ENCODE assay signal across 20 cellular contexts in genomic region chr6:150466196-150466595, GRCh38.
DNase-seq lines count a peak whose midpoint lies in the region; ATAC-seq, FAIRE-seq and TF ChIP-seq lines count a peak whose summit lies in the region.
"Had no signal": no experiment of that assay in that cellular context is flagged by ENCODE, and none has a peak within 500 bp of the region (broad histone marks: within the 10 kb centered on the region; RNA-seq: fewer than 3 reads in every experiment).

No MANE protein-coding gene starts in this region.

- WGBS in mammary epithelial cell (ENCODE audit: low coverage, missing lambda C conversion rate) = 50% methylated on average over 5 of the region's 5 CpGs
- 85% methylated on average over 5 of the region's 5 CpGs for WGBS in right cardiac atrium

- TF ChIP-seq CTCF in HCT116 (IDR thresholded peaks at IDR 0.05 in 2 of 3, conservative IDR thresholded peaks at IDR 0.05 in 1 of 3; ENCODE audit: borderline replicate concordance in 1 of 3, insufficient read depth in 1 of 3, low read depth in 2 of 3, low read length in 2 of 3) = no peak
- TF ChIP-seq CTCF in mammary epithelial cell (conservative IDR thresholded peaks at IDR 0.05 in 1 of 2, IDR thresholded peaks at IDR 0.05 in 1 of 2; ENCODE audit: extremely low read depth in 1 of 2, insufficient read depth in 1 of 2, low read depth in 1 of 2, low read length in 2 of 2) = no peak
- no peak for TF ChIP-seq CTCF in keratinocyte (optimal IDR thresholded peaks at IDR 0.05 in 1 of 3, IDR thresholded peaks at IDR 0.05 in 1 of 3, conservative IDR thresholded peaks at IDR 0.05 in 1 of 3; ENCODE audit: extremely low read depth in 1 of 3, insufficient read depth in 2 of 3, low read length in 3 of 3)

- no peak for TF ChIP-seq POLR2A in HCT116 (IDR thresholded peaks at IDR 0.05; ENCODE audit: borderline replicate concordance, extremely low read depth, insufficient read depth, insufficient read length)

- in situ Hi-C loops in mammary epithelial cell (cut with MboI; ENCODE audit: low sequenced_read_pairs in 2 of 2) = no loop called here

- RAD21 ChIA-PET in HCT116 (lab: Charles Lee; ENCODE audit: low non-redundant PET in 1 of 2, low total read pairs in 2 of 2, uncharacterized antibody in 2 of 2, unreplicated experiment in 2 of 2) = no interaction called here

- H3K4me3 ChIP-seq in HCT116 (replicated peaks in 1 of 2; ENCODE audit: low read depth in 1 of 2, low read length in 2 of 2) = no peak overlapping the region
- no peak overlapping the region for H3K4me3 ChIP-seq in mammary epithelial cell (replicated peaks in 1 of 3; ENCODE audit: insufficient read depth in 1 of 3, low read depth in 2 of 3, low read length in 3 of 3)
- no peak overlapping the region for H3K4me3 ChIP-seq in keratinocyte (ENCODE audit: control insufficient read depth in 2 of 3, extremely low read depth in 1 of 3, insufficient read depth in 2 of 3, low read depth in 1 of 3, low read length in 3 of 3)
- H3K4me3 ChIP-seq in right cardiac atrium (ENCODE audit: low read length) = no peak overlapping the region
- H3K4me3 ChIP-seq: GM23248, SJSA1 had no signal

- H3K4me1 ChIP-seq in HCT116 (ENCODE audit: control insufficient read depth in 1 of 2, insufficient read depth in 2 of 2, low read length in 2 of 2) (peaks cover 0 to 13% of the 10 kb centered on the region in 2 experiments; a peak in 2 of 4 replicates), mammary epithelial cell (ENCODE audit: insufficient read depth, low read length) (peaks cover 16% of the 10 kb centered on the region), keratinocyte (ENCODE audit: control insufficient read depth, extremely low read depth, insufficient read depth, low read length) (peaks cover 10% of the 10 kb centered on the region), right cardiac atrium (ENCODE audit: control insufficient read depth, insufficient read depth, low read length) (no peaks in the 10 kb centered on the region)
- H3K4me1 ChIP-seq: SJSA1 had no signal

- no peak for TF ChIP-seq RAD21 in HCT116 (IDR thresholded peaks at IDR 0.05; ENCODE audit: low read depth)

- H3K9me1 ChIP-seq in keratinocyte (ENCODE audit: control insufficient read depth, extremely low read depth, insufficient read depth, low read length) = no peaks in the 10 kb centered on the region

- no peaks in the 10 kb centered on the region for H3K9me2 ChIP-seq in HCT116 (ENCODE audit: insufficient read depth)

- no peaks in the 10 kb centered on the region for H3K79me2 ChIP-seq in HCT116 (ENCODE audit: insufficient read depth, low read length)
- no peaks in the 10 kb centered on the region for H3K79me2 ChIP-seq in mammary epithelial cell (ENCODE audit: insufficient read depth, low read length)
- no peaks in the 10 kb centered on the region for H3K79me2 ChIP-seq in keratinocyte (ENCODE audit: control insufficient read depth, insufficient read depth, low read length)

- no peaks in the 10 kb centered on the region for H3K36me3 ChIP-seq in HCT116 (ENCODE audit: control insufficient read depth in 1 of 2, insufficient read depth in 2 of 2, low read length in 2 of 2)
- H3K36me3 ChIP-seq in mammary epithelial cell (ENCODE audit: insufficient read depth, low read length) = no peaks in the 10 kb centered on the region
- H3K36me3 ChIP-seq in keratinocyte (ENCODE audit: control insufficient read depth in 2 of 2, extremely low read depth in 1 of 2, insufficient read depth in 2 of 2, low read length in 2 of 2) = no peaks in the 10 kb centered on the region
- H3K36me3 ChIP-seq: SJSA1 had no signal

- no peak overlapping the region for H3K9ac ChIP-seq in HCT116 (ENCODE audit: low read length)
- no peak overlapping the region for H3K9ac ChIP-seq in mammary epithelial cell (ENCODE audit: insufficient read depth, low read length)
- H3K9ac ChIP-seq in keratinocyte (ENCODE audit: control insufficient read depth, extremely low read depth, insufficient read depth, low read length) = no peak overlapping the region
- H3K9ac ChIP-seq: GM23248 had no signal

- CTCF ChIA-PET in HCT116 (lab: Charles Lee) (no interaction called here), mammary epithelial cell (lab: Charles Lee; ENCODE audit: low non-redundant PET) (no interaction called here)

- intact Hi-C loops in HCT116 (cut with micrococcal nuclease) = no loop called here
- intact Hi-C loops in mammary epithelial cell (cut with micrococcal nuclease) = no loop called here
- intact Hi-C loops in right cardiac atrium (cut with DNase I) = no loop called here

- peak overlapping the region; percentile 28; the same call in 1 of the 2 replicates for H3K4me2 ChIP-seq in HCT116 (ENCODE audit: low read length)
- H3K4me2 ChIP-seq in mammary epithelial cell (ENCODE audit: insufficient read depth, low read depth, low read length) = peak overlapping the region; percentile 16
- peak overlapping the region; percentile 53 for H3K4me2 ChIP-seq in keratinocyte (ENCODE audit: control insufficient read depth, extremely low read depth, insufficient read depth, low read depth, low read length)

- H3K27ac ChIP-seq in HCT116 (ENCODE audit: low read depth, low read length) = no peak overlapping the region
- no peak overlapping the region for H3K27ac ChIP-seq in mammary epithelial cell (ENCODE audit: insufficient read depth, low read depth, low read length)
- no peak overlapping the region for H3K27ac ChIP-seq in keratinocyte (ENCODE audit: control insufficient read depth, insufficient read depth, low read length)
- H3K27ac ChIP-seq in right cardiac atrium (ENCODE audit: low read length) = no peak overlapping the region
- H3K27ac ChIP-seq: GM23248, SJSA1 had no signal

- H2AFZ ChIP-seq in HCT116 (ENCODE audit: low read depth, low read length, poor library complexity, severe bottlenecking) (peak overlapping the region; percentile 71), mammary epithelial cell (ENCODE audit: low read depth, low read length) (no peak overlapping the region), keratinocyte (ENCODE audit: control insufficient read depth, low read length) (no peak overlapping the region)
- H2AFZ ChIP-seq: GM23248 had no signal

- no peak for ATAC-seq in HCT116
- ATAC-seq in GM19397 (IDR thresholded peaks at IDR 0.05; ENCODE audit: unreplicated experiment) = no peak
- no peak for ATAC-seq in right cardiac atrium
- ATAC-seq: T-cell had no signal

- H4K20me1 ChIP-seq in HCT116 (ENCODE audit: insufficient read depth) (no peaks in the 10 kb centered on the region), mammary epithelial cell (ENCODE audit: insufficient read depth, low read length) (no peaks in the 10 kb centered on the region), keratinocyte (ENCODE audit: control insufficient read depth, extremely low read depth, insufficient read depth, low read length) (no peaks in the 10 kb centered on the region)

- DNase-seq in HCT116 (ENCODE audit: low read depth, low spot score) = no peak
- DNase-seq in LoVo (ENCODE audit: low spot score) = peak; percentile 26
- DNase-seq in mammary epithelial cell = peak; percentile 74
- DNase-seq in keratinocyte (ENCODE audit: low read depth, low spot score) = no peak
- no peak for DNase-seq in frontal cortex (ENCODE audit: low spot score in 2 of 2)
- no peak for DNase-seq in right cardiac atrium
- DNase-seq: CD4-positive, CD25-positive, alpha-beta regulatory T cell; DMS153; GM23248; H9; Karpas-422; NCI-H2029 treated with DMSO at 0.1 percent for 48 hours; NCI-H2171; NCI-H345; NCI-H510A treated with DMSO at 0.1 percent for 48 hours; NCI-H774; Right ventricle myocardium superior; T-cell had no signal

- dilution Hi-C loops in mammary epithelial cell (cut with HindIII; ENCODE audit: low sequenced_read_pairs) = no loop called here
- dilution Hi-C loops in keratinocyte (cut with MboI; ENCODE audit: extremely low pct_ligation_motif_present, low sequenced_read_pairs) = no loop called here

- H3K27me3 ChIP-seq in HCT116 (ENCODE audit: insufficient read depth, low read length) (no peaks in the 10 kb centered on the region), mammary epithelial cell (ENCODE audit: insufficient read depth, low read length) (no peaks in the 10 kb centered on the region), keratinocyte (ENCODE audit: control insufficient read depth, extremely low read depth, insufficient read depth, low read length) (no peaks in the 10 kb centered on the region), right cardiac atrium (ENCODE audit: control insufficient read depth, insufficient read depth) (no peaks in the 10 kb centered on the region)
- H3K27me3 ChIP-seq: SJSA1 had no signal

- FAIRE-seq in keratinocyte (lab: Jason Lieb, UNC) (peak; percentile 83), frontal cortex (lab: Jason Lieb, UNC) (no peak)

- POLR2A ChIA-PET in HCT116 (lab: Charles Lee) = no interaction called here

- H3K9me3 ChIP-seq in HCT116 (ENCODE audit: control insufficient read depth in 1 of 2, insufficient read depth in 1 of 2, low read depth in 1 of 2, low read length in 2 of 2) (no peaks in the 10 kb centered on the region), mammary epithelial cell (replicated peaks; ENCODE audit: insufficient read depth, low read length) (no peaks in the 10 kb centered on the region), keratinocyte (ENCODE audit: control insufficient read depth, low read depth, low read length) (no peaks in the 10 kb centered on the region), right cardiac atrium (ENCODE audit: control insufficient read depth, low read length) (no peaks in the 10 kb centered on the region)
- H3K9me3 ChIP-seq: SJSA1 had no signal

- BruUV-seq in HCT116 (replicated peaks; lab: Mats Ljungman, UMichigan) (no TSS peak), mammary epithelial cell (replicated peaks; lab: Mats Ljungman, UMichigan) (no TSS peak)

TF ChIP-seq in HCT116, 20 proteins besides CTCF, POLR2A, EP300 and RAD21:
- TF ChIP-seq, protein P1, sequence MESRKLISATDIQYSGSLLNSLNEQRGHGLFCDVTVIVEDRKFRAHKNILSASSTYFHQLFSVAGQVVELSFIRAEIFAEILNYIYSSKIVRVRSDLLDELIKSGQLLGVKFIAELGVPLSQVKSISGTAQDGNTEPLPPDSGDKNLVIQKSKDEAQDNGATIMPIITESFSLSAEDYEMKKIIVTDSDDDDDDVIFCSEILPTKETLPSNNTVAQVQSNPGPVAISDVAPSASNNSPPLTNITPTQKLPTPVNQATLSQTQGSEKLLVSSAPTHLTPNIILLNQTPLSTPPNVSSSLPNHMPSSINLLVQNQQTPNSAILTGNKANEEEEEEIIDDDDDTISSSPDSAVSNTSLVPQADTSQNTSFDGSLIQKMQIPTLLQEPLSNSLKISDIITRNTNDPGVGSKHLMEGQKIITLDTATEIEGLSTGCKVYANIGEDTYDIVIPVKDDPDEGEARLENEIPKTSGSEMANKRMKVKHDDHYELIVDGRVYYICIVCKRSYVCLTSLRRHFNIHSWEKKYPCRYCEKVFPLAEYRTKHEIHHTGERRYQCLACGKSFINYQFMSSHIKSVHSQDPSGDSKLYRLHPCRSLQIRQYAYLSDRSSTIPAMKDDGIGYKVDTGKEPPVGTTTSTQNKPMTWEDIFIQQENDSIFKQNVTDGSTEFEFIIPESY (IDR thresholded peaks at IDR 0.05; ENCODE audit: extremely low read depth, insufficient replicate concordance, low read length) = no peak
- TF ChIP-seq EGR1 (IDR thresholded peaks at IDR 0.05; ENCODE audit: low read depth) = no peak
- no peak for TF ChIP-seq ELF1 (IDR thresholded peaks at IDR 0.05; ENCODE audit: borderline replicate concordance, low read depth)
- TF ChIP-seq CBX3 (IDR thresholded peaks at IDR 0.05; ENCODE audit: low read depth) = no peak

Comparison
In these comparisons a context has a peak if more than half of its experiments do, and no peak if none do; other contexts are left out.
1. DNase-seq: peak in LoVo (single experiment) and mammary epithelial cell (single experiment); none in HCT116 (single experiment), keratinocyte (single experiment), frontal cortex (0 of 2) and right cardiac atrium (0 of 3).
2. Peak in every context shown above with its lines, with median percentiles within 50 percentile points of each other: H3K4me2 ChIP-seq.